In genomic region chr3:172333692-172334457, GRCh38 we compare ENCODE assay signal across 18 cellular contexts.
DNase-seq lines count a peak whose midpoint lies in the region; TF ChIP-seq lines count a peak whose summit lies in the region.
"Had no signal": no experiment of that assay in that cellular context is flagged by ENCODE, and none has a peak within 500 bp of the region (broad histone marks: within the 10 kb centered on the region; RNA-seq: fewer than 3 reads in every experiment).

No MANE protein-coding gene starts in this region.

- DNase-seq in Caki2 (ENCODE audit: low read depth) (peak; percentile 29), RWPE1 (ENCODE audit: low spot score) (no peak), fibroblast of villous mesenchyme (ENCODE audit: low read depth) (no peak), OCI-M1 (lab: John Stamatoyannopoulos, UW) (no peak), glutamatergic neuron (no peak), COLO829 (ENCODE audit: low spot score) (no peak), hepatic stellate cell (ENCODE audit: low spot score) (no peak)
- DNase-seq: activated B cell treated with CpG ODN at 0.5 μM for 24 hours; anterior cingulate cortex; esophagus squamous epithelium; naive B cell; NCI-H1694 treated with DMSO at 0.1 percent for 48 hours; stimulated activated CD4-positive, alpha-beta T cell treated with anti-CD3 and anti-CD28 coated beads, Interleukin-1b, Interleukin-23, amount 100 ng/mL, for 48 hours; T-cell had no signal

- in situ Hi-C loops in Caki2 (cut with HindIII; ENCODE audit: low pct_unique_long_range_greater_than_20kb, low sequenced_read_pairs), result no loop called here

- H3K4me3 Mint-ChIP-seq in glutamatergic neuron (ENCODE audit: unreplicated experiment), result no peak overlapping the region
- H3K4me3 Mint-ChIP-seq: activated B cell treated with CpG ODN at 0.5 μM for 24 hours, B cell, naive B cell, T-cell had no signal

- H3K27ac ChIP-seq in 22Rv1 (no peak overlapping the region), RWPE1 (peak overlapping the region; percentile 67)
- H3K27ac ChIP-seq: coronary artery, right atrium auricular region had no signal

- peaks cover 2% of the 10 kb centered on the region for H3K27me3 Mint-ChIP-seq in glutamatergic neuron (ENCODE audit: unreplicated experiment)
- H3K27me3 Mint-ChIP-seq: activated B cell treated with CpG ODN at 0.5 μM for 24 hours, B cell, naive B cell, T-cell had no signal

- H3K36me3 Mint-ChIP-seq in glutamatergic neuron (ENCODE audit: unreplicated experiment), result no peaks in the 10 kb centered on the region
- H3K36me3 Mint-ChIP-seq: naive B cell had no signal

- H3K27ac Mint-ChIP-seq in glutamatergic neuron (ENCODE audit: unreplicated experiment), result no peak overlapping the region
- H3K27ac Mint-ChIP-seq: activated B cell treated with CpG ODN at 0.5 μM for 24 hours, B cell, T-cell had no signal

- POLR2A ChIA-PET in RWPE1 (lab: Yijun Ruan, JAX; ENCODE audit: low non-redundant PET), result no interaction called here

- H3K9me3 Mint-ChIP-seq in glutamatergic neuron (ENCODE audit: unreplicated experiment), result no peaks in the 10 kb centered on the region
- H3K9me3 Mint-ChIP-seq: activated B cell treated with CpG ODN at 0.5 μM for 24 hours, naive B cell, T-cell had no signal

- no peak overlapping the region for H3K4me3 ChIP-seq in fibroblast of villous mesenchyme (ENCODE audit: low read depth, low read length)
- H3K4me3 ChIP-seq: coronary artery, esophagus squamous epithelium, right atrium auricular region had no signal

- CTCF ChIA-PET in RWPE1 (lab: Yijun Ruan, JAX), result interaction anchor here (0.6 kb wide), 2 partner anchors 179 to 723 kb away, joined by 3 to 10 read pairs; no protein-coding TSS in a partner anchor

- H3K4me1 Mint-ChIP-seq in glutamatergic neuron (ENCODE audit: low read depth, unreplicated experiment), result no peaks in the 10 kb centered on the region
- H3K4me1 Mint-ChIP-seq: activated B cell treated with CpG ODN at 0.5 μM for 24 hours, naive B cell had no signal

- TF ChIP-seq CTCF in 22Rv1 (IDR thresholded peaks at IDR 0.05) (peak; percentile 23), RWPE1 (conservative IDR thresholded peaks at IDR 0.05; ENCODE audit: low read depth) (no peak), fibroblast of villous mesenchyme (IDR thresholded peaks at IDR 0.05; ENCODE audit: insufficient read depth, low read depth, low read length) (peak; percentile 15), glutamatergic neuron (IDR thresholded peaks at IDR 0.05; ENCODE audit: partially characterized antibody, unreplicated experiment) (no peak)

Comparison
In these comparisons a context has a peak if more than half of its experiments do, and no peak if none do; other contexts are left out.
1. CTCF ChIP-seq: peak in 22Rv1 (single experiment) and fibroblast of villous mesenchyme (single experiment); none in RWPE1 (single experiment) and glutamatergic neuron (single experiment).